Comparison of ENCODE assay signal across 31 cellular contexts in the genomic region with DNA sequence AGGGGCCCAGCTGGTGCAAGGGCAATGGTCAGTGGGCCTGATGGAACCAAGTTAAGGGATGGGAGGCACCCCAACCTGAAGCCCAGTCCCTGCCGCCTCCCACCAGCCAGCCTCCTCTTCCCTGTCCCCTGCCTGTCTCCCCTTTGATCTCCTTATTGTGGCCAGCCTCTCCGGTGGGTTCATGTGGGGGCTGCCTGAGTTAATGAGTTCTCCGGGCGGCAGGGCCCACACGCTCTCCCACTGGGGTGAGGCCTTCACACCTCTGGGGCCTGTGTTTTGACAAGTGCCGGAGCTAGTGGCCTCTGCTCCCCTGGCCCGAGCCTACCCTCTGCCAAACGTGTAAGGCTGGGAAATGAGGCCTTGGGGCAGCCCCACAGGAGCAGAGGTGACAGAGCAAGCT. TPM values are rescaled to one million over a fixed set of nuclear protein-coding genes. Genes with fewer than 3 reads are reported as not detected.
"Had no signal": no experiment of that assay in that cellular context is flagged by ENCODE, and none has a peak within 500 bp of the region (broad histone marks: within the 10 kb centered on the region; RNA-seq: fewer than 3 reads in every experiment).

No MANE protein-coding gene starts in this region.

- H3K36me3 ChIP-seq: ascending aorta, neutrophil, ovary, sigmoid colon, stomach, thyroid gland, upper lobe of right lung had no signal

- H3K27ac ChIP-seq: ascending aorta, coronary artery, neutrophil, ovary, sigmoid colon, stomach, thyroid gland, upper lobe of right lung had no signal

- FAIRE-seq: keratinocyte, small intestine had no signal

- H3K4me1 ChIP-seq: ascending aorta, upper lobe of right lung had no signal

- H3K4me3 ChIP-seq: ascending aorta, coronary artery, ovary, sigmoid colon, stomach, thyroid gland, upper lobe of right lung had no signal

- DNase-seq: activated CD4-positive, alpha-beta memory T cell treated with anti-CD3 and anti-CD28 coated beads, Interleukin-2, amount 10 ng/mL, durations not matched to agents 7 days and 5 days; activated CD4-positive, alpha-beta T cell treated with anti-CD3 and anti-CD28 coated beads for 1 hour; activated CD4-positive, alpha-beta T cell treated with anti-CD3 and anti-CD28 coated beads, Interleukin-2, amount 10 ng/mL, durations not matched to agents 7 days and 5 days; activated CD8-positive, alpha-beta memory T cell treated with anti-CD3 and anti-CD28 coated beads, Interleukin-2, amount 50 U/mL, for 48 hours; activated gamma-delta T cell; activated naive CD4-positive, alpha-beta T cell treated with anti-CD3 and anti-CD28 coated beads, Interleukin-2, amount 10 ng/mL, durations not matched to agents 7 days and 5 days; activated naive CD8-positive, alpha-beta T cell treated with anti-CD3 and anti-CD28 coated beads, Interleukin-2, amount 10 ng/mL, durations not matched to agents 7 days and 5 days; activated T-cell treated with anti-CD3 and anti-CD28 coated beads, Interleukin-2, amount 50 U/mL, for 24 hours; effector memory CD8-positive, alpha-beta T cell; erythroblast; head of caudate nucleus; hippocampal formation; left colon; mesenchymal stem cell; ovary; retina; sigmoid colon; small intestine; stimulated activated CD4-positive, alpha-beta T cell treated with anti-CD3 and anti-CD28 coated beads, Interleukin-4, amount 100 ng/mL, for 24 hours; stomach; SW 1271; T-helper 9 cell; thyroid gland; upper lobe of right lung had no signal

- H3K9me3 ChIP-seq: ascending aorta, neutrophil, ovary, sigmoid colon, stomach, thyroid gland, upper lobe of right lung had no signal

- H3K27me3 ChIP-seq: ascending aorta, neutrophil, ovary, sigmoid colon, thyroid gland, upper lobe of right lung had no signal

- ATAC-seq: effector memory CD8-positive, alpha-beta T cell; left colon; upper lobe of right lung; WTC11 had no signal

RNA-seq across cellular contexts. Expression of gene MESP1, which starts 7.2 kb away (rescaled TPM):
- total RNA-seq: mononuclear cell had no signal
- polyA plus RNA-seq: keratinocyte had no signal

RNA-seq across cellular contexts. Expression of gene MESP2, which starts 17.8 kb away (rescaled TPM):
- total RNA-seq: activated CD4-positive, alpha-beta memory T cell treated with anti-CD3 and anti-CD28 coated beads, Interleukin-2, amount 10 ng/mL, durations not matched to agents 7 days and 5 days; activated CD4-positive, alpha-beta T cell treated with anti-CD3 and anti-CD28 coated beads, Interleukin-2, amount 10 ng/mL, durations not matched to agents 7 days and 5 days; activated naive CD8-positive, alpha-beta T cell treated with anti-CD3 and anti-CD28 coated beads, Interleukin-2, amount 10 ng/mL, durations not matched to agents 7 days and 5 days; ascending aorta; mononuclear cell; ovary; progenitor cell of endocrine pancreas; sigmoid colon; stomach; upper lobe of right lung had no signal
